7 cellular contexts compared by ENCODE assay signal in the genomic region with DNA sequence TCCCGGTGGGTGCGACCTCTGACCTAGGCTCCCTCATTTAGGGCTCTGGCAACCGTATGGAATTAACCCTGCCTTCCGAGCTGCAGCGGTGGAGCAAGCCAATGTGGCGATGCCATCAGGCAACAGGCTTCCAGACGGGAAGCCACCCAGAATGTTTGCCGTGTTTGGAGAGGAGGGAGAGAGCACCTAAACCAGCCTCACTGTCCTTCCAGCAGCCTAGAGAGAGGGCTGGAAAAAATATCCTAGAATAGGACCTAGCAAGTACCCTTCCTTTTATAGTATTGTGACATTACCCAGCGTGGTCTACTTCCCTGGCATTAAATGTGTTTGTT. TPM values are rescaled to one million over a fixed set of nuclear protein-coding genes. Genes with fewer than 3 reads are reported as not detected.
DNase-seq lines count a peak whose midpoint lies in the region; ATAC-seq and TF ChIP-seq lines count a peak whose summit lies in the region.

No MANE protein-coding gene starts in this region.

- H3K4me2 ChIP-seq in SU-DHL-6 (ENCODE audit: low read depth, low read length, poor library complexity, severe bottlenecking) = peak overlapping the region; percentile 88

- peaks cover 10% of the 10 kb centered on the region for H3F3A ChIP-seq in SU-DHL-6 (ENCODE audit: insufficient read depth)

- no peak overlapping the region for H3K27ac Mint-ChIP-seq in stimulated activated effector memory CD8-positive, alpha-beta T cell treated with anti-CD3 and anti-CD28 coated beads, Interleukin-12 subunit alpha, Interleukin-12 subunit beta, amount 100 ng/mL, for 72 hours

- TF ChIP-seq CTCF in SU-DHL-6 (IDR thresholded peaks at IDR 0.05; ENCODE audit: insufficient read depth, low read length, poor library complexity, severe bottlenecking) (no peak), heart right ventricle (IDR thresholded peaks at IDR 0.05) (no peak)

- no peaks in the 10 kb centered on the region for H3K36me3 Mint-ChIP-seq in stimulated activated effector memory CD8-positive, alpha-beta T cell treated with anti-CD3 and anti-CD28 coated beads, Interleukin-12 subunit alpha, Interleukin-12 subunit beta, amount 100 ng/mL, for 72 hours

- H3K4me1 Mint-ChIP-seq in stimulated activated effector memory CD8-positive, alpha-beta T cell treated with anti-CD3 and anti-CD28 coated beads, Interleukin-12 subunit alpha, Interleukin-12 subunit beta, amount 100 ng/mL, for 72 hours = peaks cover 46% of the 10 kb centered on the region

- intact Hi-C loops in heart right ventricle (cut with DNase I) = loop anchor here in 9 of 10 donors (1.0 to 10.0 kb wide), 12 partner anchors 44 to 521 kb away; no protein-coding TSS in a partner anchor

- WGBS in heart right ventricle, 2 donors = 13 to 15% methylated on average over 9 of the region's 9 CpGs

- H3K36me3 ChIP-seq in SU-DHL-6 (ENCODE audit: low read length) (no peaks in the 10 kb centered on the region), heart right ventricle (no peaks in the 10 kb centered on the region)

- H3K9me2 ChIP-seq in SU-DHL-6 (replicated peaks; ENCODE audit: insufficient read depth, low read length) = no peaks in the 10 kb centered on the region

- peak overlapping the region; percentile 91 for H3K4me3 ChIP-seq in SU-DHL-6 (ENCODE audit: insufficient read depth, low read length, poor library complexity, severe bottlenecking)
- peak overlapping the region; percentile 78 to 99 (median 93) for H3K4me3 ChIP-seq in heart right ventricle

- H2AFZ ChIP-seq in SU-DHL-6 (ENCODE audit: low read depth, low read length, severe bottlenecking) = peak overlapping the region; percentile 96

- no peaks in the 10 kb centered on the region for H3K79me2 ChIP-seq in SU-DHL-6 (ENCODE audit: insufficient read depth, low read length)

- peaks cover 0 to 38% (median 31%) of the 10 kb centered on the region in 9 donors for H3K4me1 ChIP-seq in heart right ventricle

- no peaks in the 10 kb centered on the region for H4K20me1 ChIP-seq in SU-DHL-6 (ENCODE audit: low read depth, low read length)

- H3K27ac ChIP-seq in SU-DHL-6 (ENCODE audit: low read depth, low read length) (no peak overlapping the region), heart right ventricle (peak overlapping the region in 9 of 10 donors; percentile 0 to 93 (median 87))

- H3K9ac ChIP-seq in SU-DHL-6 (ENCODE audit: low read length) = peak overlapping the region; percentile 91

- H3K4me3 Mint-ChIP-seq in stimulated activated effector memory CD8-positive, alpha-beta T cell treated with anti-CD3 and anti-CD28 coated beads, Interleukin-12 subunit alpha, Interleukin-12 subunit beta, amount 100 ng/mL, for 72 hours = peak overlapping the region; percentile 77

- no peaks in the 10 kb centered on the region for H3K9me3 ChIP-seq in SU-DHL-6 (ENCODE audit: insufficient read depth, low read length)
- no peaks in the 10 kb centered on the region for H3K9me3 ChIP-seq in heart right ventricle

- no peak for DNase-seq in heart right ventricle
- DNase-seq in stimulated activated effector memory CD8-positive, alpha-beta T cell treated with anti-CD3 and anti-CD28 coated beads, Interleukin-12 subunit alpha, Interleukin-12 subunit beta, amount 100 ng/mL, for 72 hours (ENCODE audit: low spot score in 2 of 2) = no peak
- no peak for DNase-seq in GM19238 (ENCODE audit: insufficient read length, low spot score)
- no peak for DNase-seq in G401 (ENCODE audit: low spot score)

- no peaks in the 10 kb centered on the region for H3K27me3 ChIP-seq in SU-DHL-6 (ENCODE audit: low read length)
- H3K27me3 ChIP-seq in heart right ventricle = peaks cover 0 to 4% (median 0%) of the 10 kb centered on the region in 7 donors

- H3K9me3 Mint-ChIP-seq in stimulated activated effector memory CD8-positive, alpha-beta T cell treated with anti-CD3 and anti-CD28 coated beads, Interleukin-12 subunit alpha, Interleukin-12 subunit beta, amount 100 ng/mL, for 72 hours = no peaks in the 10 kb centered on the region

- peak; percentile 0 for ATAC-seq in HG03139 (IDR thresholded peaks at IDR 0.05; ENCODE audit: unreplicated experiment)
- peak in 7 of 8 donors; percentile 10 to 60 (median 43) for ATAC-seq in heart right ventricle
- no peak for ATAC-seq in stimulated activated effector memory CD8-positive, alpha-beta T cell treated with anti-CD3 and anti-CD28 coated beads, Interleukin-12 subunit alpha, Interleukin-12 subunit beta, amount 100 ng/mL, for 72 hours
- no peak for ATAC-seq in HG02623 (IDR thresholded peaks at IDR 0.05; ENCODE audit: unreplicated experiment)

- in situ Hi-C loops in G401 (cut with HindIII; ENCODE audit: low sequenced_read_pairs) = no loop called here

RNA-seq across cellular contexts. Expression of a gene that starts 0.3 kb away (rescaled TPM):
- 10 to 100 TPM in 6 of 10 donors, 1 to 10 TPM in 4; 7.3 to 14.2 (median 10.2) TPM for total RNA-seq in heart right ventricle
- 1 to 10 TPM; 2.6 to 3.1 TPM for polyA plus RNA-seq in heart right ventricle
- total RNA-seq in G401 (2014; rRNA removed; shearing (Covaris generic)) = 1.5 and 2.2 TPM in 2 replicates

Comparison
In these comparisons a context has a peak if more than half of its experiments do, and no peak if none do; other contexts are left out.
1. ATAC-seq: peak in HG03139 (single experiment) and heart right ventricle (7 of 8); none in stimulated activated effector memory CD8-positive, alpha-beta T cell treated with anti-CD3 and anti-CD28 coated beads, Interleukin-12 subunit alpha, Interleukin-12 subunit beta, amount 100 ng/mL, for 72 hours (single experiment) and HG02623 (single experiment).